17 cellular contexts compared by ENCODE assay signal in genomic region chr15:51908312-51908711, GRCh38.
DNase-seq lines count a peak whose midpoint lies in the region; ATAC-seq and TF ChIP-seq lines count a peak whose summit lies in the region.
"Had no signal": no experiment of that assay in that cellular context is flagged by ENCODE, and none has a peak within 500 bp of the region (broad histone marks: within the 10 kb centered on the region; RNA-seq: fewer than 3 reads in every experiment).

No MANE protein-coding gene starts in this region.

- H4K20me1 ChIP-seq in GM23248 (ENCODE audit: insufficient read depth) = no peaks in the 10 kb centered on the region

- H3K79me2 ChIP-seq in GM23248 (ENCODE audit: insufficient read depth) = no peaks in the 10 kb centered on the region

- in situ Hi-C loops in GM23248 (cut with MboI) = no loop called here

- no peak overlapping the region for H2AFZ ChIP-seq in GM23248

- H3K27me3 Mint-ChIP-seq in activated naive CD8-positive, alpha-beta T cell treated with anti-CD3 and anti-CD28 coated beads for 36 hours = no peaks in the 10 kb centered on the region
- H3K27me3 Mint-ChIP-seq: activated naive CD8-positive, alpha-beta T cell treated with anti-CD3 and anti-CD28 coated beads, Interleukin-2, amount 10 ng/mL, durations not matched to agents 7 days and 5 days; B cell had no signal

- no peaks in the 10 kb centered on the region for H3K4me1 Mint-ChIP-seq in activated naive CD8-positive, alpha-beta T cell treated with anti-CD3 and anti-CD28 coated beads for 36 hours
- H3K4me1 Mint-ChIP-seq: B cell had no signal

- H3K9me3 ChIP-seq in GM23248 (ENCODE audit: low read depth) (no peaks in the 10 kb centered on the region), SK-N-MC (ENCODE audit: low read depth, low read length) (no peaks in the 10 kb centered on the region)

- H3K27me3 ChIP-seq in GM23248 (replicated peaks; ENCODE audit: insufficient read depth) = no peaks in the 10 kb centered on the region

- ATAC-seq in GM21786 (IDR thresholded peaks at IDR 0.05; ENCODE audit: unreplicated experiment) = no peak
- ATAC-seq: activated T-cell treated with anti-CD3 and anti-CD28 coated beads, Interleukin-2, amount 50 U/mL, for 4 hours had no signal

- H3K4me2 ChIP-seq in GM23248 (ENCODE audit: unreplicated experiment) = no peak overlapping the region

- H3K9ac ChIP-seq in GM23248 = no peak overlapping the region
- no peak overlapping the region for H3K9ac ChIP-seq in SK-N-MC (ENCODE audit: insufficient read length)

- TF ChIP-seq CTCF in fibroblast of pulmonary artery (IDR thresholded peaks at IDR 0.05; ENCODE audit: low read length, missing control alignments) = no peak

- H3K4me3 Mint-ChIP-seq in activated naive CD8-positive, alpha-beta T cell treated with anti-CD3 and anti-CD28 coated beads for 36 hours = no peak overlapping the region
- H3K4me3 Mint-ChIP-seq: activated naive CD8-positive, alpha-beta T cell treated with anti-CD3 and anti-CD28 coated beads, Interleukin-2, amount 10 ng/mL, durations not matched to agents 7 days and 5 days; activated T-cell treated with anti-CD3 and anti-CD28 coated beads, Interleukin-2, amount 50 U/mL, for 4 hours; B cell had no signal

- DNase-seq in GM23248 (peak; percentile 28), SK-N-MC (ENCODE audit: low read depth, low spot score) (no peak), fibroblast of pulmonary artery (ENCODE audit: low read depth) (peak; percentile 23), pulmonary artery endothelial cell (ENCODE audit: low read depth, low spot score) (peak; percentile 22), iPS-NIHi11 (ENCODE audit: low spot score) (no peak), GDM1 (lab: John Stamatoyannopoulos, UW) (no peak)
- DNase-seq in activated naive CD8-positive, alpha-beta T cell treated with anti-CD3 and anti-CD28 coated beads for 36 hours = no peak
- DNase-seq: activated CD4-positive, alpha-beta T cell treated with anti-CD3 and anti-CD28 coated beads, Interleukin-2, amount 50 U/mL, for 4 hours; activated naive CD8-positive, alpha-beta T cell treated with anti-CD3 and anti-CD28 coated beads, Interleukin-2, amount 10 ng/mL, durations not matched to agents 7 days and 5 days; activated T-cell treated with anti-CD3 and anti-CD28 coated beads, Interleukin-2, amount 50 U/mL, for 4 hours; DMS 273 treated with DMSO at 0.1 percent for 48 hours; hypothalamus; NCI-H1436; NCI-H226; stimulated activated CD4-positive, alpha-beta T cell treated with anti-CD3 and anti-CD28 coated beads, Interleukin-15, amount 100 ng/mL, for 24 hours had no signal

- peaks cover 9% of the 10 kb centered on the region; the same call in 1 of the 2 replicates for H3F3A ChIP-seq in GM23248 (ENCODE audit: insufficient read depth)

- WGBS in GM23248 (ENCODE audit: low coverage in 1 of 2, low lambda C conversion rate in 2 of 2, missing lambda C conversion rate in 2 of 2), 2 experiments = 95 to 100% methylated on average over 1 of the region's 1 CpG

- no peak overlapping the region for H3K27ac Mint-ChIP-seq in activated naive CD8-positive, alpha-beta T cell treated with anti-CD3 and anti-CD28 coated beads for 36 hours
- H3K27ac Mint-ChIP-seq: activated naive CD8-positive, alpha-beta T cell treated with anti-CD3 and anti-CD28 coated beads, Interleukin-2, amount 10 ng/mL, durations not matched to agents 7 days and 5 days; B cell had no signal

- H3K36me3 ChIP-seq in GM23248 (ENCODE audit: low read depth) (peaks cover 43% of the 10 kb centered on the region), SK-N-MC (ENCODE audit: insufficient read depth, low read length) (peaks cover 7% of the 10 kb centered on the region; the same call in 1 of the 2 replicates)

- H3K27ac ChIP-seq in GM23248 (no peak overlapping the region), SK-N-MC (peak overlapping the region; percentile 64; the same call in 1 of the 2 replicates)

- H3K9me3 Mint-ChIP-seq in activated naive CD8-positive, alpha-beta T cell treated with anti-CD3 and anti-CD28 coated beads for 36 hours = no peaks in the 10 kb centered on the region
- H3K9me3 Mint-ChIP-seq: activated naive CD8-positive, alpha-beta T cell treated with anti-CD3 and anti-CD28 coated beads, Interleukin-2, amount 10 ng/mL, durations not matched to agents 7 days and 5 days; activated T-cell treated with anti-CD3 and anti-CD28 coated beads, Interleukin-2, amount 50 U/mL, for 4 hours had no signal

- H3K4me1 ChIP-seq in GM23248 (ENCODE audit: insufficient read depth) = peaks cover 11% of the 10 kb centered on the region

- no peaks in the 10 kb centered on the region for H3K9me2 ChIP-seq in GM23248 (ENCODE audit: insufficient read depth)

- H3K4me3 ChIP-seq in GM23248 = no peak overlapping the region
- no peak overlapping the region for H3K4me3 ChIP-seq in SK-N-MC
- H3K4me3 ChIP-seq in fibroblast of pulmonary artery (replicated peaks; ENCODE audit: low read depth, low read length) = no peak overlapping the region

- H3K36me3 Mint-ChIP-seq in activated naive CD8-positive, alpha-beta T cell treated with anti-CD3 and anti-CD28 coated beads for 36 hours = peaks cover 19% of the 10 kb centered on the region

Comparison
In these comparisons a context has a peak if more than half of its experiments do, and no peak if none do; other contexts are left out.
1. DNase-seq: peak in GM23248 (single experiment), fibroblast of pulmonary artery (single experiment) and pulmonary artery endothelial cell (single experiment); none in SK-N-MC (single experiment), activated naive CD8-positive, alpha-beta T cell treated with anti-CD3 and anti-CD28 coated beads for 36 hours (single experiment), iPS-NIHi11 (single experiment) and GDM1 (single experiment).